Comparison of ENCODE assay signal across 29 cellular contexts in the genomic region with DNA sequence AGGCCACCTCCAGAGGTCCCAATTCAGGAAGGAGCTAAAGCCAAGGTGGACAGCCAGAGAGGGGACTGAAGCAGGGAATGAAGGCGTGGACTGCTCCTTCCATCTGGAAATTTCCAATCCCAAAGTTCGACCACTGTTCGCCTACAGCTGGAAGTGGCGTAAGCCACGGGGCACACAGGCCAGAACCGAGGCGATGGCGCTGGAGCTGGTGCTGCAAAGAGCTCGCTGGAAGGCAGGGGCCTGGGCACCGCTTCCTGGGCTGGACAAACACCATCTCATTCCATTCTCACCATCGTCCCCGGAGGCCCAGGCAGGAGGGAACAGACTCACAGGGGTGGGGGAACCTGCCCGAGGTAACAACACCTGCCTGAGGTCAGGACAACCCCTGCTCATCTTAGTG. TPM values are rescaled to one million over a fixed set of nuclear protein-coding genes. Genes with fewer than 3 reads are reported as not detected.
DNase-seq lines count a peak whose midpoint lies in the region; ATAC-seq and TF ChIP-seq lines count a peak whose summit lies in the region.
"Had no signal": no experiment of that assay in that cellular context is flagged by ENCODE, and none has a peak within 500 bp of the region (broad histone marks: within the 10 kb centered on the region; RNA-seq: fewer than 3 reads in every experiment).

No MANE protein-coding gene starts in this region.

- TF ChIP-seq POLR2A in GM18505 (IDR thresholded peaks at IDR 0.05; ENCODE audit: borderline replicate concordance, extremely low read depth, insufficient read depth, insufficient read length), result no peak

- no peaks in the 10 kb centered on the region for H3K27me3 ChIP-seq in SK-N-SH (ENCODE audit: insufficient read depth)
- H3K27me3 ChIP-seq in ACC112 (ENCODE audit: insufficient read depth, low read length), result no peaks in the 10 kb centered on the region
- H3K27me3 ChIP-seq: esophagus muscularis mucosa, heart left ventricle, pancreas, upper lobe of left lung had no signal

- H3K4me3 ChIP-seq in SK-N-SH (ENCODE audit: low read depth in 2 of 2, low read length in 1 of 2) (no peak overlapping the region), ACC112 (ENCODE audit: low read depth, low read length) (no peak overlapping the region)
- H3K4me3 ChIP-seq: esophagus muscularis mucosa, heart left ventricle, pancreas, upper lobe of left lung had no signal

- WGBS in SK-N-SH (ENCODE audit: low lambda C conversion rate), result 97% methylated on average over 6 of the region's 13 CpGs

- H3K4me3 Mint-ChIP-seq in WTC11, result no peak overlapping the region
- H3K4me3 Mint-ChIP-seq in natural killer cell treated with Interleukin-12 subunit alpha and Interleukin-12 subunit beta and Interleukin-15 and Interleukin-18, amount 100 ng/mL, for 72 hours, result no peak overlapping the region
- no peak overlapping the region for H3K4me3 Mint-ChIP-seq in activated T-helper 1 cell treated with anti-CD3 and anti-CD28 coated beads, Interleukin-12 subunit alpha, Interleukin-12 subunit beta, Interleukin-2, Interleukin-4 antibody, amounts not matched to agents 30 ng/mL and 10 ng/mL and 1 ng/mL, durations not matched to agents 14 hours and 24 hours and 36 hours

- H3K79me2 ChIP-seq in SK-N-SH (ENCODE audit: insufficient read depth), result peaks cover 75% of the 10 kb centered on the region
- H3K79me2 ChIP-seq in ACC112 (ENCODE audit: control insufficient read depth, insufficient read depth, low read length, unreplicated experiment), result peaks cover 45% of the 10 kb centered on the region

- intact Hi-C loops in activated T-helper 1 cell treated with anti-CD3 and anti-CD28 coated beads, Interleukin-12 subunit alpha, Interleukin-12 subunit beta, Interleukin-2, Interleukin-4 antibody, amounts not matched to agents 30 ng/mL and 10 ng/mL and 1 ng/mL, durations not matched to agents 14 hours and 24 hours and 36 hours (cut with micrococcal nuclease), result loop anchor here (5.0 kb wide), 1 partner anchor 353 kb away; a partner anchor contains a TSS

- no peak for TF ChIP-seq EP300 in SK-N-SH (IDR thresholded peaks at IDR 0.05; ENCODE audit: borderline replicate concordance in 1 of 2, low read depth in 1 of 2, low read length in 1 of 2)

- no peaks in the 10 kb centered on the region for H3K9me3 Mint-ChIP-seq in WTC11
- no peaks in the 10 kb centered on the region for H3K9me3 Mint-ChIP-seq in natural killer cell treated with Interleukin-12 subunit alpha and Interleukin-12 subunit beta and Interleukin-15 and Interleukin-18, amount 100 ng/mL, for 72 hours
- no peaks in the 10 kb centered on the region for H3K9me3 Mint-ChIP-seq in activated T-helper 1 cell treated with anti-CD3 and anti-CD28 coated beads, Interleukin-12 subunit alpha, Interleukin-12 subunit beta, Interleukin-2, Interleukin-4 antibody, amounts not matched to agents 30 ng/mL and 10 ng/mL and 1 ng/mL, durations not matched to agents 14 hours and 24 hours and 36 hours
- H3K9me3 Mint-ChIP-seq: naive B cell had no signal

- H4K20me1 ChIP-seq in SK-N-SH (ENCODE audit: insufficient read depth), result peaks cover 37% of the 10 kb centered on the region

- H3K4me2 ChIP-seq in SK-N-SH, result no peak overlapping the region

- H3K36me3 ChIP-seq in SK-N-SH (replicated peaks in 1 of 2; ENCODE audit: control insufficient read depth in 1 of 2, insufficient read depth in 2 of 2, low read length in 1 of 2) (peaks cover 11 to 13% of the 10 kb centered on the region in 2 experiments), ACC112 (ENCODE audit: insufficient read depth, low read length) (no peaks in the 10 kb centered on the region)
- H3K36me3 ChIP-seq: pancreas had no signal

- H3K4me1 Mint-ChIP-seq in WTC11, result peaks cover 11% of the 10 kb centered on the region
- H3K4me1 Mint-ChIP-seq in natural killer cell treated with Interleukin-12 subunit alpha and Interleukin-12 subunit beta and Interleukin-15 and Interleukin-18, amount 100 ng/mL, for 72 hours (ENCODE audit: low read depth in 2 of 2), result peaks cover 28 to 39% of the 10 kb centered on the region in 2 donors
- peaks cover 27% of the 10 kb centered on the region for H3K4me1 Mint-ChIP-seq in activated T-helper 1 cell treated with anti-CD3 and anti-CD28 coated beads, Interleukin-12 subunit alpha, Interleukin-12 subunit beta, Interleukin-2, Interleukin-4 antibody, amounts not matched to agents 30 ng/mL and 10 ng/mL and 1 ng/mL, durations not matched to agents 14 hours and 24 hours and 36 hours (ENCODE audit: low read depth)

- ATAC-seq in SK-N-SH treated with all-trans-retinoic acid at 6 μM for 48 hours (no peak), WTC11 (no peak), GM18505 (IDR thresholded peaks at IDR 0.05; ENCODE audit: unreplicated experiment) (no peak), HG03571 (IDR thresholded peaks at IDR 0.05; ENCODE audit: unreplicated experiment) (no peak)
- no peak for ATAC-seq in natural killer cell treated with Interleukin-12 subunit alpha and Interleukin-12 subunit beta and Interleukin-15 and Interleukin-18, amount 100 ng/mL, for 72 hours
- ATAC-seq: heart left ventricle, pancreas had no signal

- no peaks in the 10 kb centered on the region for H3K9me3 ChIP-seq in SK-N-SH
- H3K9me3 ChIP-seq: esophagus muscularis mucosa, heart left ventricle, pancreas, upper lobe of left lung had no signal

- H3K9ac ChIP-seq in SK-N-SH, result no peak overlapping the region

- H3K4me1 ChIP-seq in SK-N-SH (ENCODE audit: control insufficient read depth in 1 of 2, insufficient read depth in 2 of 2, low read depth in 1 of 2, low read length in 1 of 2), result peaks cover 0 to 14% of the 10 kb centered on the region in 2 experiments; a peak in 2 of 4 replicates
- peaks cover 8% of the 10 kb centered on the region for H3K4me1 ChIP-seq in ACC112 (ENCODE audit: control insufficient read depth, insufficient read depth, low read length, unreplicated experiment)

- TF ChIP-seq RAD21 in SK-N-SH (IDR thresholded peaks at IDR 0.05; ENCODE audit: low read length), result no peak

- DNase-seq in SK-N-SH, result peak; percentile 5
- DNase-seq in WTC11 (ENCODE audit: low spot score), result no peak
- no peak for DNase-seq in natural killer cell treated with Interleukin-12 subunit alpha and Interleukin-12 subunit beta and Interleukin-15 and Interleukin-18, amount 100 ng/mL, for 72 hours (ENCODE audit: low spot score)
- DNase-seq in activated T-helper 1 cell treated with anti-CD3 and anti-CD28 coated beads, Interleukin-12 subunit alpha, Interleukin-12 subunit beta, Interleukin-2, Interleukin-4 antibody, amounts not matched to agents 30 ng/mL and 10 ng/mL and 1 ng/mL, durations not matched to agents 14 hours and 24 hours and 36 hours (ENCODE audit: low spot score), result no peak
- DNase-seq: activated CD4-positive, alpha-beta T cell treated with anti-CD3 and anti-CD28 coated beads for 1 hour; activated gamma-delta T cell treated with Interleukin-2 at 50 U/mL for 16 hours; DMS79 treated with DMSO at 0.1 percent for 48 hours; GDM1; heart left ventricle; islet precursor cell; midbrain; naive B cell; NCI-H1694 treated with DMSO at 0.1 percent for 48 hours; NCI-H510A treated with DMSO at 0.1 percent for 48 hours; pancreas; RPMI8226; stimulated activated CD4-positive, alpha-beta T cell treated with anti-CD3 and anti-CD28 coated beads, Interleukin-15, amount 100 ng/mL, for 24 hours; stimulated activated CD4-positive, alpha-beta T cell treated with anti-CD3 and anti-CD28 coated beads, Interleukin-4, amount 100 ng/mL, for 4 hours had no signal

- no peaks in the 10 kb centered on the region for H3F3A ChIP-seq in SK-N-SH (replicated peaks; ENCODE audit: insufficient read depth)

- CTCF ChIA-PET in SK-N-SH (lab: Yijun Ruan, JAX), result interaction anchor here (5.8 kb wide), 1 partner anchor 20 kb away, joined by 26 read pairs; no protein-coding TSS in a partner anchor
- CTCF ChIA-PET in WTC11 (lab: Charles Lee), result interaction anchor here (0.6 to 5.1 kb wide), 3 partner anchors 20 to 187 kb away, joined by 3 to 30 read pairs (median 4); a partner anchor contains a TSS

- H3K27ac Mint-ChIP-seq in WTC11, result peak overlapping the region; percentile 94
- H3K27ac Mint-ChIP-seq in natural killer cell treated with Interleukin-12 subunit alpha and Interleukin-12 subunit beta and Interleukin-15 and Interleukin-18, amount 100 ng/mL, for 72 hours, result peak overlapping the region; percentile 25 to 40
- no peak overlapping the region for H3K27ac Mint-ChIP-seq in activated T-helper 1 cell treated with anti-CD3 and anti-CD28 coated beads, Interleukin-12 subunit alpha, Interleukin-12 subunit beta, Interleukin-2, Interleukin-4 antibody, amounts not matched to agents 30 ng/mL and 10 ng/mL and 1 ng/mL, durations not matched to agents 14 hours and 24 hours and 36 hours

- no peak overlapping the region for H2AFZ ChIP-seq in SK-N-SH (ENCODE audit: low read depth)
- H2AFZ ChIP-seq in ACC112 (ENCODE audit: low read length, unreplicated experiment), result no peak overlapping the region

- H3K36me3 Mint-ChIP-seq in WTC11, result peaks cover 16% of the 10 kb centered on the region
- H3K36me3 Mint-ChIP-seq in natural killer cell treated with Interleukin-12 subunit alpha and Interleukin-12 subunit beta and Interleukin-15 and Interleukin-18, amount 100 ng/mL, for 72 hours, result no peaks in the 10 kb centered on the region
- H3K36me3 Mint-ChIP-seq in activated T-helper 1 cell treated with anti-CD3 and anti-CD28 coated beads, Interleukin-12 subunit alpha, Interleukin-12 subunit beta, Interleukin-2, Interleukin-4 antibody, amounts not matched to agents 30 ng/mL and 10 ng/mL and 1 ng/mL, durations not matched to agents 14 hours and 24 hours and 36 hours (ENCODE audit: low read depth), result peaks cover 18% of the 10 kb centered on the region

- TF ChIP-seq CTCF in SK-N-SH (IDR thresholded peaks at IDR 0.05), result no peak
- TF ChIP-seq CTCF in WTC11 (IDR thresholded peaks at IDR 0.05), result no peak

- POLR2A ChIA-PET in SK-N-SH (lab: Yijun Ruan, JAX), result no interaction called here
- POLR2A ChIA-PET in WTC11 (lab: Charles Lee), result no interaction called here

- no peaks in the 10 kb centered on the region for H3K27me3 Mint-ChIP-seq in WTC11 (ENCODE audit: low read depth)
- no peaks in the 10 kb centered on the region for H3K27me3 Mint-ChIP-seq in natural killer cell treated with Interleukin-12 subunit alpha and Interleukin-12 subunit beta and Interleukin-15 and Interleukin-18, amount 100 ng/mL, for 72 hours
- no peaks in the 10 kb centered on the region for H3K27me3 Mint-ChIP-seq in activated T-helper 1 cell treated with anti-CD3 and anti-CD28 coated beads, Interleukin-12 subunit alpha, Interleukin-12 subunit beta, Interleukin-2, Interleukin-4 antibody, amounts not matched to agents 30 ng/mL and 10 ng/mL and 1 ng/mL, durations not matched to agents 14 hours and 24 hours and 36 hours (ENCODE audit: insufficient read depth)
- H3K27me3 Mint-ChIP-seq: naive B cell had no signal

- H3K27ac ChIP-seq in SK-N-SH (ENCODE audit: low read depth in 2 of 2, low read length in 1 of 2) (no peak overlapping the region), ACC112 (ENCODE audit: low read depth, low read length) (peak overlapping the region; percentile 73)
- H3K27ac ChIP-seq: C4-2B, esophagus muscularis mucosa, heart left ventricle, pancreas, upper lobe of left lung had no signal

- H3K9me2 ChIP-seq in SK-N-SH, result no peaks in the 10 kb centered on the region

RNA-seq across cellular contexts. Expression of a gene that starts 4.2 kb away (rescaled TPM):
- 67.2 and 114 TPM in 2 replicates for polyA plus RNA-seq in SK-N-SH (2012; rRNA removed)
- polyA plus RNA-seq in SK-N-SH (2012; cell fraction: cytosol; rRNA removed), result 55.7 and 82.6 TPM in 2 replicates
- 156 and 227 TPM in 2 replicates for polyA plus RNA-seq in SK-N-SH (2012; cell fraction: nucleus; rRNA removed)
- 175 to 177 TPM (median 176 TPM) in 3 replicates for total RNA-seq in WTC11 (2021)
- 100 to 1,000 TPM; 170 to 206 TPM for total RNA-seq in natural killer cell treated with Interleukin-12 subunit alpha and Interleukin-12 subunit beta and Interleukin-15 and Interleukin-18, amount 100 ng/mL, for 72 hours
- 131 and 135 TPM in 2 replicates for total RNA-seq in activated T-helper 1 cell treated with anti-CD3 and anti-CD28 coated beads, Interleukin-12 subunit alpha, Interleukin-12 subunit beta, Interleukin-2, Interleukin-4 antibody, amounts not matched to agents 30 ng/mL and 10 ng/mL and 1 ng/mL, durations not matched to agents 14 hours and 24 hours and 36 hours

RNA-seq across cellular contexts. Expression of a gene that starts 33.7 kb away (rescaled TPM):
- 0.05 TPM in 1 of 2 replicates, not detected in the other for polyA plus RNA-seq in SK-N-SH (2012; rRNA removed)
- 0.01 and 0.04 TPM in 2 replicates for polyA plus RNA-seq in SK-N-SH (2012; cell fraction: cytosol; rRNA removed)
- polyA plus RNA-seq in SK-N-SH (2012; cell fraction: nucleus; rRNA removed), result 0.06 and 0.08 TPM in 2 replicates
- 0.09 to 0.46 TPM in 2 of 3 replicates, not detected in the other for total RNA-seq in WTC11 (2021)
- not detected for total RNA-seq in natural killer cell treated with Interleukin-12 subunit alpha and Interleukin-12 subunit beta and Interleukin-15 and Interleukin-18, amount 100 ng/mL, for 72 hours
- total RNA-seq in activated T-helper 1 cell treated with anti-CD3 and anti-CD28 coated beads, Interleukin-12 subunit alpha, Interleukin-12 subunit beta, Interleukin-2, Interleukin-4 antibody, amounts not matched to agents 30 ng/mL and 10 ng/mL and 1 ng/mL, durations not matched to agents 14 hours and 24 hours and 36 hours, result 0.13 TPM in 1 of 2 replicates, not detected in the other
- total RNA-seq: dermis blood vessel endothelial cell; esophagus muscularis mucosa; heart left ventricle; renal cortical epithelial cell; SK-MEL-5; T-helper 1 cell treated with Interleukin-12 subunit alpha and Interleukin-12 subunit beta and Interleukin-4 antibody, amounts not matched to agents 30 ng/mL and 1 ng/mL, for 36 hours had no signal
- polyA plus RNA-seq: heart left ventricle had no signal

RNA-seq across cellular contexts. Expression of a gene that starts 53.1 kb away (rescaled TPM):
- polyA plus RNA-seq in SK-N-SH (2012; rRNA removed), result 5.6 and 7.4 TPM in 2 replicates
- 2.8 and 5.8 TPM in 2 replicates for polyA plus RNA-seq in SK-N-SH (2012; cell fraction: cytosol; rRNA removed)
- 17.7 and 19.8 TPM in 2 replicates for polyA plus RNA-seq in SK-N-SH (2012; cell fraction: nucleus; rRNA removed)
- total RNA-seq in WTC11 (2021), result 22.8 to 27.9 TPM (median 24.6 TPM) in 3 replicates
- 10 to 100 TPM; 63.4 to 70.5 TPM for total RNA-seq in natural killer cell treated with Interleukin-12 subunit alpha and Interleukin-12 subunit beta and Interleukin-15 and Interleukin-18, amount 100 ng/mL, for 72 hours
- 37.1 and 41.3 TPM in 2 replicates for total RNA-seq in activated T-helper 1 cell treated with anti-CD3 and anti-CD28 coated beads, Interleukin-12 subunit alpha, Interleukin-12 subunit beta, Interleukin-2, Interleukin-4 antibody, amounts not matched to agents 30 ng/mL and 10 ng/mL and 1 ng/mL, durations not matched to agents 14 hours and 24 hours and 36 hours
